1 cellular context compared by ENCODE assay signal in genomic region chr12:54300732-54301427, GRCh38.
TF ChIP-seq lines count a peak whose summit lies in the region.

Gene NFE2, minus strand, starts transcription at chr12:54301015. Its CDS starts 5,767 bp downstream, at chr12:54295248.

TF ChIP-seq in HepG2, 621 proteins besides CTCF, POLR2A, EP300 and RAD21 (continued from another document and continues in another):
- TF ChIP-seq TCF12 (IDR thresholded peaks at IDR 0.05): no peak
- TF ChIP-seq TCF12 (CRISPR knock-in tag; IDR thresholded peaks at IDR 0.05): no peak
- TF ChIP-seq HDAC1 (CRISPR knock-in tag; IDR thresholded peaks at IDR 0.05): peak; percentile 75
- no peak for TF ChIP-seq SPEN (CRISPR knock-in tag; IDR thresholded peaks at IDR 0.05; ENCODE audit: low read depth)
- TF ChIP-seq PCBP1 (IDR thresholded peaks at IDR 0.05; ENCODE audit: borderline replicate concordance, low read depth, low read length): 0 out of 2 replicates have a peak, but pooled peaks have one; percentile 58
- peak; percentile 72; the same call in 1 of the 2 replicates for TF ChIP-seq TARDBP (CRISPR knock-in tag; IDR thresholded peaks at IDR 0.05)
- TF ChIP-seq THAP11 (CRISPR knock-in tag; IDR thresholded peaks at IDR 0.05): no peak
- TF ChIP-seq ZC3H4 (CRISPR knock-in tag; IDR thresholded peaks at IDR 0.05; ENCODE audit: borderline replicate concordance): no peak; the same call in 1 of the 2 replicates
- no peak for TF ChIP-seq ZNF549 (CRISPR knock-in tag; IDR thresholded peaks at IDR 0.05)
- 0 out of 2 replicates have a peak, but pooled peaks have one; percentile 50 for TF ChIP-seq ZFP82 (CRISPR knock-in tag; IDR thresholded peaks at IDR 0.05; ENCODE audit: borderline replicate concordance)
- TF ChIP-seq RBM39 (IDR thresholded peaks at IDR 0.05; ENCODE audit: low read depth, low read length, poor library complexity, severe bottlenecking): peak; percentile 55
- no peak for TF ChIP-seq GTF2F1 (IDR thresholded peaks at IDR 0.05; ENCODE audit: low read length)
- TF ChIP-seq SMYD3 (CRISPR knock-in tag; IDR thresholded peaks at IDR 0.05): no peak
- TF ChIP-seq GATAD2A (CRISPR knock-in tag; IDR thresholded peaks at IDR 0.05): peak; percentile 68
- TF ChIP-seq ZBTB26 (CRISPR knock-in tag; IDR thresholded peaks at IDR 0.05; ENCODE audit: borderline replicate concordance): no peak
- TF ChIP-seq ZNF468 (CRISPR knock-in tag; IDR thresholded peaks at IDR 0.05): 0 out of 2 replicates have a peak, but pooled peaks have one; percentile 28
- TF ChIP-seq ZKSCAN8 (CRISPR knock-in tag; IDR thresholded peaks at IDR 0.05; ENCODE audit: borderline replicate concordance): no peak
- TF ChIP-seq CENPT (CRISPR knock-in tag; IDR thresholded peaks at IDR 0.05; ENCODE audit: low read depth): no peak
- no peak for TF ChIP-seq MLXIP (CRISPR knock-in tag; IDR thresholded peaks at IDR 0.05; ENCODE audit: borderline replicate concordance)
- no peak for TF ChIP-seq ZNF407 (CRISPR knock-in tag; IDR thresholded peaks at IDR 0.05; ENCODE audit: not compliant biosample characterization)
- no peak for TF ChIP-seq ESRRA (CRISPR knock-in tag; IDR thresholded peaks at IDR 0.05; ENCODE audit: low read depth)
- no peak for TF ChIP-seq ZNF546 (CRISPR knock-in tag; conservative IDR thresholded peaks at IDR 0.05)
- no peak for TF ChIP-seq MBD4 (IDR thresholded peaks at IDR 0.05; ENCODE audit: borderline replicate concordance, low read length)
- TF ChIP-seq TBX2 (CRISPR knock-in tag; IDR thresholded peaks at IDR 0.05; ENCODE audit: borderline replicate concordance): no peak
- no peak for TF ChIP-seq CREM (IDR thresholded peaks at IDR 0.05)
- no peak for TF ChIP-seq CREM (CRISPR knock-in tag; IDR thresholded peaks at IDR 0.05)
- no peak for TF ChIP-seq SUZ12 (IDR thresholded peaks at IDR 0.05; ENCODE audit: low read depth, low read length)
- TF ChIP-seq TEAD2 (CRISPR knock-in tag; IDR thresholded peaks at IDR 0.05): no peak
- TF ChIP-seq ZNF562 (CRISPR knock-in tag; IDR thresholded peaks at IDR 0.05; ENCODE audit: borderline replicate concordance): no peak
- no peak for TF ChIP-seq BHLHE40 (IDR thresholded peaks at IDR 0.05; ENCODE audit: low read length)
- TF ChIP-seq ZNF652 (CRISPR knock-in tag; IDR thresholded peaks at IDR 0.05; ENCODE audit: borderline replicate concordance, low read depth): no peak
- TF ChIP-seq ZNF784 (CRISPR knock-in tag; IDR thresholded peaks at IDR 0.05; ENCODE audit: borderline replicate concordance): no peak
- no peak; the same call in 1 of the 2 replicates for TF ChIP-seq ZNF746 (CRISPR knock-in tag; IDR thresholded peaks at IDR 0.05)
- TF ChIP-seq ZMYM3 (CRISPR knock-in tag; IDR thresholded peaks at IDR 0.05): peak; percentile 19; the same call in 1 of the 2 replicates
- 0 out of 2 replicates have a peak, but pooled peaks have one; percentile 45 for TF ChIP-seq PRMT3 (CRISPR knock-in tag; IDR thresholded peaks at IDR 0.05; ENCODE audit: borderline replicate concordance, low read depth)
- TF ChIP-seq EHMT2 (IDR thresholded peaks at IDR 0.05; ENCODE audit: borderline replicate concordance, low read depth, low read length): no peak
- TF ChIP-seq RBM22 (optimal IDR thresholded peaks at IDR 0.05; ENCODE audit: low read length): peak; percentile 29
- peak; percentile 92 for TF ChIP-seq ZEB1 (IDR thresholded peaks at IDR 0.05; ENCODE audit: insufficient replicate concordance, low read depth)
- TF ChIP-seq SRSF9 (IDR thresholded peaks at IDR 0.05; ENCODE audit: borderline replicate concordance, insufficient read depth, low read depth, low read length, poor library complexity, severe bottlenecking): no peak
- no peak for TF ChIP-seq SIN3A (IDR thresholded peaks at IDR 0.05; ENCODE audit: borderline replicate concordance, low read depth, low read length)
- TF ChIP-seq RELA (CRISPR knock-in tag; IDR thresholded peaks at IDR 0.05): no peak
- no peak for TF ChIP-seq ZNF879 (CRISPR knock-in tag; IDR thresholded peaks at IDR 0.05)
- no peak for TF ChIP-seq KDM1A (CRISPR knock-in tag; IDR thresholded peaks at IDR 0.05)
- no peak for TF ChIP-seq ZMAT3 (CRISPR knock-in tag; conservative IDR thresholded peaks at IDR 0.05)
- 0 out of 4 replicates have a peak, but pooled peaks of 1 of the 2 experiments have one; percentile 10 for TF ChIP-seq REST (IDR thresholded peaks at IDR 0.05; ENCODE audit: borderline replicate concordance in 1 of 2, low read depth in 1 of 2, low read length in 2 of 2)
- no peak for TF ChIP-seq CEBPZ (IDR thresholded peaks at IDR 0.05; ENCODE audit: low read length)
- no peak for TF ChIP-seq ZNF577 (CRISPR knock-in tag; IDR thresholded peaks at IDR 0.05; ENCODE audit: borderline replicate concordance, low read depth)
- TF ChIP-seq PPARG (CRISPR knock-in tag; conservative IDR thresholded peaks at IDR 0.05): no peak
